In the genomic region with DNA sequence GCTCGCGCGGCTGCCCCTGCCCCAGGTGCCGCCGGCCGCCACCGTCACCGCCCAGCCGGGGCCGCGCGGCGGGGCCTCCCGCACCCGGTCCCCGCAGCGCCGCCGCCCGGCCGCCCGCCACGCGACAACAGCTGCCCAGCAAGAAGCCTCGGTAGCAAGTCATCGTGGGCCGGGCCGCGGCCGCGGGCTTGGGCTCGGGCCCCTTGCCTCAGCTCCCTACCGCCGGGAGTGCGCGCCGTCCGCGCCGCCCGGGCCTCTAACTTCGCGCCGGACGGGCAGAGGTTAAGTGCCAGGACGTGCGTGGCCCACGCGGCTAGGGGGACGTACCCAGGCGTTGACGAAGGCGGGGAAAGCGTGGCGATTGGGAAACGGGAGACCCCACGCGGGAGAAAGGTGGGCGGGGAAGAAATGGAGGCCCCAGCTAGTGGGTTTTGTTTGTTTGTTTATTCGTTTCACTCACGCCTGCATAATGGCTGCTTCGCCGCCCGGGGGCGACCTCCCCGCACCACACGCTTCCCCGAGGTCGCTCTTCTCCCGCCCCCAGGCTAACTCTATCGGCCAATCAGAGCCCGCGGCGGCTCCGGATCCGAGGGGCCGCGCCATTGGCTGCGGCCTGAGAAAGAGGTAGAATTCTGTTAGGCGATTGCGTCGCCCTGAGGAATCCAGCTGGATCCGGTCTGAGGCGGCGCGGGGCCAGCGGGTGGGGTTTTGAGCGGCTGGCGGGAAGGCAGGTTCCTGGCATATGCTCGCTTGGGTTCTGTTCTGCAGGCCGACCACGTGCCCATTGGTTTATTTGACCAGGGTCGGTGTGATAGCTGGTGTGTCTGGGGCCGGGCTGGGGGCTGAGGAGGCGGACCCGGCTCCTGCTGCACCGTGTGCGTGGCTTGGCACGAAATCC, we compare ENCODE assay signal across 8 cellular contexts. TPM values are rescaled to one million over a fixed set of nuclear protein-coding genes. Genes with fewer than 3 reads are reported as not detected.
DNase-seq lines count a peak whose midpoint lies in the region; ATAC-seq lines count a peak whose summit lies in the region.

Gene NADK2, minus strand, starts transcription at position 290 of the 898 bp plus-strand sequence. Its CDS starts 127 bp downstream, at position 163.

- peak; percentile 93 to 95 (median 93) for DNase-seq in CD4-positive, CD25-positive, alpha-beta regulatory T cell
- peak; percentile 98 for DNase-seq in NCI-H748 treated with DMSO at 0.1 percent for 48 hours (lab: John Stamatoyannopoulos, UW)
- DNase-seq in activated CD4-positive, alpha-beta T cell treated with anti-CD3 and anti-CD28 coated beads, Interleukin-2, amount 50 U/mL, for 24 hours (ENCODE audit: low read depth in 1 of 2, low spot score in 1 of 2): peak; percentile 83 to 88
- peak; percentile 99 for DNase-seq in left lobe of liver (ENCODE audit: low spot score)
- DNase-seq in stimulated activated CD4-positive, alpha-beta T cell treated with anti-CD3 and anti-CD28 coated beads, Interleukin-2, amount 100 ng/mL, for 4 hours (ENCODE audit: low read depth): peak; percentile 88

- peak within 1 kb of the TSS; percentile 85 for H3K4me3 ChIP-seq in CD4-positive, CD25-positive, alpha-beta regulatory T cell (ENCODE audit: low read depth, low read length)

- ATAC-seq in CD4-positive, CD25-positive, alpha-beta regulatory T cell (ENCODE audit: low read depth in 2 of 2): peak; percentile 89 to 91
- ATAC-seq in GM19395 (IDR thresholded peaks at IDR 0.05; ENCODE audit: unreplicated experiment): peak; percentile 91
- ATAC-seq in HG03565 (IDR thresholded peaks at IDR 0.05; ENCODE audit: unreplicated experiment): peak; percentile 91
- ATAC-seq in left lobe of liver: peak; percentile 77

- H3K36me3 Mint-ChIP-seq in CD4-positive, CD25-positive, alpha-beta regulatory T cell: no peaks in the 10 kb centered on the region
- peaks cover 11% of the 10 kb centered on the region for H3K36me3 Mint-ChIP-seq in dendritic cell treated with granulocyte-macrophage colony-stimulating factor and Interleukin-4, amounts not matched to agents 40 ng/mL and 50 ng/mL, for 4 days (ENCODE audit: low read depth)

- H3K4me1 Mint-ChIP-seq in CD4-positive, CD25-positive, alpha-beta regulatory T cell: peaks cover 24 to 48% (median 35%) of the 10 kb centered on the region in 4 donors
- peaks cover 39% of the 10 kb centered on the region for H3K4me1 Mint-ChIP-seq in dendritic cell treated with granulocyte-macrophage colony-stimulating factor and Interleukin-4, amounts not matched to agents 40 ng/mL and 50 ng/mL, for 4 days (ENCODE audit: low read depth)

- H3K27ac Mint-ChIP-seq in CD4-positive, CD25-positive, alpha-beta regulatory T cell: peak within 1 kb of the TSS; percentile 92 to 98 (median 98)
- H3K27ac Mint-ChIP-seq in dendritic cell treated with granulocyte-macrophage colony-stimulating factor and Interleukin-4, amounts not matched to agents 40 ng/mL and 50 ng/mL, for 4 days: peak within 1 kb of the TSS; percentile 94

- H3K9me3 Mint-ChIP-seq in CD4-positive, CD25-positive, alpha-beta regulatory T cell: no peaks in the 10 kb centered on the region
- H3K9me3 Mint-ChIP-seq in dendritic cell treated with granulocyte-macrophage colony-stimulating factor and Interleukin-4, amounts not matched to agents 40 ng/mL and 50 ng/mL, for 4 days: no peaks in the 10 kb centered on the region

- intact Hi-C loops in dendritic cell treated with granulocyte-macrophage colony-stimulating factor and Interleukin-4, amounts not matched to agents 40 ng/mL and 50 ng/mL, for 4 days (cut with micrococcal nuclease): loop anchor here (1.0 to 5.0 kb wide), 3 partner anchors 90 to 635 kb away; partner anchors contain the start of genes NIPBL and SKP2

- no peaks in the 10 kb centered on the region for H3K27me3 Mint-ChIP-seq in CD4-positive, CD25-positive, alpha-beta regulatory T cell
- no peaks in the 10 kb centered on the region for H3K27me3 Mint-ChIP-seq in dendritic cell treated with granulocyte-macrophage colony-stimulating factor and Interleukin-4, amounts not matched to agents 40 ng/mL and 50 ng/mL, for 4 days

- H3K9me3 ChIP-seq in CD4-positive, CD25-positive, alpha-beta regulatory T cell (ENCODE audit: control insufficient read depth in 2 of 2, low read length in 2 of 2): no peaks in the 10 kb centered on the region

- H3K27ac ChIP-seq in CD4-positive, CD25-positive, alpha-beta regulatory T cell (ENCODE audit: insufficient read depth, low read length, poor library complexity, severe bottlenecking): peak within 1 kb of the TSS; percentile 94

- peaks cover 22% of the 10 kb centered on the region for H3K4me1 ChIP-seq in CD4-positive, CD25-positive, alpha-beta regulatory T cell (ENCODE audit: control insufficient read depth, insufficient read depth, low read length, poor library complexity, severe bottlenecking)

- H3K36me3 ChIP-seq in CD4-positive, CD25-positive, alpha-beta regulatory T cell (ENCODE audit: control insufficient read depth, insufficient read depth, low read length): no peaks in the 10 kb centered on the region

- H3K27me3 ChIP-seq in CD4-positive, CD25-positive, alpha-beta regulatory T cell (ENCODE audit: control insufficient read depth, insufficient read depth, low read length): no peaks in the 10 kb centered on the region

- H3K4me3 Mint-ChIP-seq in CD4-positive, CD25-positive, alpha-beta regulatory T cell: peak within 1 kb of the TSS; percentile 91 to 98 (median 94)
- peak within 1 kb of the TSS; percentile 89 for H3K4me3 Mint-ChIP-seq in dendritic cell treated with granulocyte-macrophage colony-stimulating factor and Interleukin-4, amounts not matched to agents 40 ng/mL and 50 ng/mL, for 4 days

RNA-seq across cellular contexts. Expression of gene NADK2, which starts in this region (rescaled TPM):
- total RNA-seq in CD4-positive, CD25-positive, alpha-beta regulatory T cell: 10.9 TPM
- 1 to 10 TPM; 4.6 to 7.8 (median 6.4) TPM for polyA plus RNA-seq in CD4-positive, CD25-positive, alpha-beta regulatory T cell
- total RNA-seq in left lobe of liver: 185 TPM

Comparison
In these comparisons a context has a peak if more than half of its experiments do, and no peak if none do; other contexts are left out.
1. Peak in every context shown above with its lines: DNase-seq, ATAC-seq, H3K4me3 ChIP-seq and H3K27ac ChIP-seq.
2. RNA of gene NADK2 (total RNA-seq): 185 TPM in left lobe of liver (single experiment); 10.9 TPM in CD4-positive, CD25-positive, alpha-beta regulatory T cell (single experiment); every median in the first group is over 10 times any median in the second.